Comparison of ENCODE assay signal across 19 cellular contexts in the genomic region with DNA sequence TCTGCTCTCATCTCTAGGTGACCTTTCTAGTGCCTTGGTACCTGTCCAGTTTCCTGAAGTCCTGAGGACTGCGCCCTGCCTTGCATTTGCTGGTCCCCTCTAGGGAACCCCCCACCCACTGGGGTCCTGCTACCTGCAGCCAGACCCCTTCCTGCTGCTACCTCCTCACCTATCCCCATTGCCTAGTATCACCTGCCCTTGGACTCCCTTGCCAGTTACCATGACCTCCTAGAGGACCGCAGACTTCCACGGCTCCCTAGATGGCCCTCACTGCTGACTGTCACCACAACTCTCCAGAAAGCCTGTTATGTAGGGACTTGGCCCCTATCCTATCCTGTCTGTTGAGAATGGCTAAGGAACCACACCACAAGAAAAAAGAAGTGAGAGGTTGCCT.
DNase-seq lines count a peak whose midpoint lies in the region; ATAC-seq and TF ChIP-seq lines count a peak whose summit lies in the region.
"Had no signal": no experiment of that assay in that cellular context is flagged by ENCODE, and none has a peak within 500 bp of the region (broad histone marks: within the 10 kb centered on the region; RNA-seq: fewer than 3 reads in every experiment).

No MANE protein-coding gene starts in this region.

- no peaks in the 10 kb centered on the region for H3K36me3 Mint-ChIP-seq in mesothelial cell of epicardium
- H3K36me3 Mint-ChIP-seq: activated naive CD8-positive, alpha-beta T cell treated with anti-CD3 and anti-CD28 coated beads for 36 hours had no signal

- TF ChIP-seq EP300 in upper lobe of left lung (IDR thresholded peaks at IDR 0.05), result no peak

- 76% methylated on average over 3 of the region's 3 CpGs; no CpG with 5 or more reads in 1 of the 2 donors for WGBS in upper lobe of left lung, 2 donors

- no peak for TF ChIP-seq CTCF in mesothelial cell of epicardium (IDR thresholded peaks at IDR 0.05; ENCODE audit: unreplicated experiment)
- no peak for TF ChIP-seq CTCF in upper lobe of left lung (IDR thresholded peaks at IDR 0.05)

- no peak overlapping the region for H3K4me3 Mint-ChIP-seq in mesothelial cell of epicardium
- H3K4me3 Mint-ChIP-seq: activated naive CD8-positive, alpha-beta T cell treated with anti-CD3 and anti-CD28 coated beads for 36 hours; activated T-helper 17 cell treated with anti-CD3 and anti-CD28 coated beads, Interleukin-2, amount 50 U/mL, for 72 hours had no signal

- H3K9me3 ChIP-seq in duodenal mucosa (ENCODE audit: control insufficient read depth in 1 of 2, low read length in 2 of 2), result no peaks in the 10 kb centered on the region
- no peaks in the 10 kb centered on the region for H3K9me3 ChIP-seq in upper lobe of left lung
- H3K9me3 ChIP-seq: BE2C, prostate gland, spleen had no signal

- H3K9me3 Mint-ChIP-seq in mesothelial cell of epicardium, result peaks cover 19% of the 10 kb centered on the region
- H3K9me3 Mint-ChIP-seq: activated naive CD8-positive, alpha-beta T cell treated with anti-CD3 and anti-CD28 coated beads for 36 hours; activated T-helper 17 cell treated with anti-CD3 and anti-CD28 coated beads, Interleukin-2, amount 50 U/mL, for 72 hours had no signal

- no peaks in the 10 kb centered on the region for H3K27me3 ChIP-seq in duodenal mucosa (ENCODE audit: control insufficient read depth in 1 of 2, insufficient read depth in 2 of 2, low read length in 2 of 2)
- no peaks in the 10 kb centered on the region for H3K27me3 ChIP-seq in upper lobe of left lung
- H3K27me3 ChIP-seq: BE2C, brain microvascular endothelial cell had no signal

- H3K4me1 ChIP-seq in duodenal mucosa (ENCODE audit: control insufficient read depth in 1 of 2, insufficient read depth in 2 of 2, low read length in 2 of 2) (peaks cover 25 to 34% of the 10 kb centered on the region in 2 donors), upper lobe of left lung (peaks cover 0 to 10% (median 6%) of the 10 kb centered on the region in 4 donors)
- H3K4me1 ChIP-seq: BE2C, prostate gland had no signal

- H3K27ac Mint-ChIP-seq in mesothelial cell of epicardium, result peak overlapping the region; percentile 90
- H3K27ac Mint-ChIP-seq: activated naive CD8-positive, alpha-beta T cell treated with anti-CD3 and anti-CD28 coated beads for 36 hours; activated T-helper 17 cell treated with anti-CD3 and anti-CD28 coated beads, Interleukin-2, amount 50 U/mL, for 72 hours had no signal

- no peaks in the 10 kb centered on the region for H3K36me3 ChIP-seq in duodenal mucosa (ENCODE audit: control insufficient read depth in 1 of 2, insufficient read depth in 2 of 2, low read length in 2 of 2)
- no peaks in the 10 kb centered on the region for H3K36me3 ChIP-seq in upper lobe of left lung
- H3K36me3 ChIP-seq: BE2C, brain microvascular endothelial cell, prostate gland, spleen had no signal

- peaks cover 40% of the 10 kb centered on the region for H3K4me1 Mint-ChIP-seq in mesothelial cell of epicardium
- H3K4me1 Mint-ChIP-seq: activated naive CD8-positive, alpha-beta T cell treated with anti-CD3 and anti-CD28 coated beads for 36 hours; activated T-helper 17 cell treated with anti-CD3 and anti-CD28 coated beads, Interleukin-2, amount 50 U/mL, for 72 hours had no signal

- peak; percentile 9 for ATAC-seq in Right ventricle myocardium superior (ENCODE audit: poor library complexity)
- no peak for ATAC-seq in upper lobe of left lung (ENCODE audit: low FRiP score in 2 of 2)
- ATAC-seq in GM21619 (IDR thresholded peaks at IDR 0.05; ENCODE audit: unreplicated experiment), result no peak
- no peak for ATAC-seq in GM18505 (IDR thresholded peaks at IDR 0.05; ENCODE audit: unreplicated experiment)
- ATAC-seq: activated T-helper 17 cell treated with anti-CD3 and anti-CD28 coated beads, Interleukin-2, amount 50 U/mL, for 72 hours had no signal

- TF ChIP-seq POLR2A in upper lobe of left lung (IDR thresholded peaks at IDR 0.05) (no peak), GM18505 (IDR thresholded peaks at IDR 0.05; ENCODE audit: borderline replicate concordance, extremely low read depth, insufficient read depth, insufficient read length) (no peak)

- no peak overlapping the region for H3K9ac ChIP-seq in duodenal mucosa (ENCODE audit: low read depth in 1 of 2, low read length in 2 of 2)
- H3K9ac ChIP-seq: GM23248 had no signal

- intact Hi-C loops in Right ventricle myocardium superior (cut with DNase I), result loop anchor here (10.0 kb wide), 2 partner anchors 61 to 101 kb away; no protein-coding TSS in a partner anchor
- intact Hi-C loops in cardiac septum (cut with DNase I), result loop anchor here (5.0 kb wide), 1 partner anchor 168 kb away; the partner anchor contains the start of gene EFNB1

- DNase-seq in Right ventricle myocardium superior (no peak), cardiac septum (ENCODE audit: low spot score) (no peak), mesothelial cell of epicardium (ENCODE audit: low spot score in 2 of 2, unreplicated experiment in 2 of 2) (no peak), upper lobe of left lung (no peak), SIG-M5 treated with dmso at 0.1 percent for 504 hours (lab: John Stamatoyannopoulos, UW; ENCODE audit: unreplicated experiment) (no peak)
- DNase-seq: activated CD4-positive, alpha-beta T cell treated with anti-CD3 and anti-CD28 coated beads for 4 hours; activated naive CD8-positive, alpha-beta T cell treated with anti-CD3 and anti-CD28 coated beads for 36 hours; BE2C; GM23248; mesendoderm; NCI-H2171; NCI-H524 treated with DMSO at 0.1 percent for 48 hours; spleen had no signal

- H3K27ac ChIP-seq in duodenal mucosa (ENCODE audit: low read depth, low read length) (peak overlapping the region; percentile 62), upper lobe of left lung (peak overlapping the region in 3 of 4 donors; percentile 52 to 67 (median 57))
- H3K27ac ChIP-seq: brain microvascular endothelial cell, GM23248, prostate gland had no signal

- H3K4me3 ChIP-seq in duodenal mucosa (ENCODE audit: low read depth in 1 of 2, low read length in 2 of 2) (no peak overlapping the region), upper lobe of left lung (no peak overlapping the region)
- H3K4me3 ChIP-seq: GM23248, prostate gland, spleen had no signal

- H3K27me3 Mint-ChIP-seq in mesothelial cell of epicardium (ENCODE audit: low read depth), result no peaks in the 10 kb centered on the region
- H3K27me3 Mint-ChIP-seq: activated naive CD8-positive, alpha-beta T cell treated with anti-CD3 and anti-CD28 coated beads for 36 hours; activated T-helper 17 cell treated with anti-CD3 and anti-CD28 coated beads, Interleukin-2, amount 50 U/mL, for 72 hours had no signal
